In the genomic region with DNA sequence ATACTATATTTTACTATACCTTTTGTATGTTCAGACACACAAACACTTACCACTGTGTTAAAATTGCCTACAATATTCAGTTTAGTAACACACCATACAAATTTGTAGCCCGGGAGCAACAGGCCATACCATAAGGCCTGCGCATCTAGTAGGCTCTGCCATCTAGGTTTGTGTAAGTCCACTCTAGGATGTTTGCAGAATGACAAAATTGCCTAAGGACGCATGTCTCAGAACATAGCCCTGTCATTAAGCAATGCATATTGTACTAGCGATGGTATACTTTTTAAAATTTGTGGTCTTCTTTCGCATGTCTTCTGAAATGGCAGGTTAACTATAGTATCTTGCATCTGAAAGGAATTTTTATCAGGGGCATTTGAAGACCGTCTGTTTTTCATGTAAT, we compare ENCODE assay signal across 9 cellular contexts.
"Had no signal": no experiment of that assay in that cellular context is flagged by ENCODE, and none has a peak within 500 bp of the region (broad histone marks: within the 10 kb centered on the region; RNA-seq: fewer than 3 reads in every experiment).

No MANE protein-coding gene starts in this region.

- H3K4me1 ChIP-seq: HAP-1 had no signal

- H3K9me3 ChIP-seq: HAP-1 had no signal

- H3K27ac ChIP-seq: GM23248 had no signal

- H2AFZ ChIP-seq: GM23248 had no signal

- FAIRE-seq: HTR-8/SVneo, K562 had no signal

- ATAC-seq: HCT116, K562 had no signal

- H3K4me3 ChIP-seq: GM23248, HAP-1, K562 had no signal

- DNase-seq: GM23248, GOT3, H7, HFFc6, IMR-90 had no signal

- H3K9ac ChIP-seq: GM23248 had no signal
